Comparison of ENCODE assay signal across 8 cellular contexts in the genomic region with DNA sequence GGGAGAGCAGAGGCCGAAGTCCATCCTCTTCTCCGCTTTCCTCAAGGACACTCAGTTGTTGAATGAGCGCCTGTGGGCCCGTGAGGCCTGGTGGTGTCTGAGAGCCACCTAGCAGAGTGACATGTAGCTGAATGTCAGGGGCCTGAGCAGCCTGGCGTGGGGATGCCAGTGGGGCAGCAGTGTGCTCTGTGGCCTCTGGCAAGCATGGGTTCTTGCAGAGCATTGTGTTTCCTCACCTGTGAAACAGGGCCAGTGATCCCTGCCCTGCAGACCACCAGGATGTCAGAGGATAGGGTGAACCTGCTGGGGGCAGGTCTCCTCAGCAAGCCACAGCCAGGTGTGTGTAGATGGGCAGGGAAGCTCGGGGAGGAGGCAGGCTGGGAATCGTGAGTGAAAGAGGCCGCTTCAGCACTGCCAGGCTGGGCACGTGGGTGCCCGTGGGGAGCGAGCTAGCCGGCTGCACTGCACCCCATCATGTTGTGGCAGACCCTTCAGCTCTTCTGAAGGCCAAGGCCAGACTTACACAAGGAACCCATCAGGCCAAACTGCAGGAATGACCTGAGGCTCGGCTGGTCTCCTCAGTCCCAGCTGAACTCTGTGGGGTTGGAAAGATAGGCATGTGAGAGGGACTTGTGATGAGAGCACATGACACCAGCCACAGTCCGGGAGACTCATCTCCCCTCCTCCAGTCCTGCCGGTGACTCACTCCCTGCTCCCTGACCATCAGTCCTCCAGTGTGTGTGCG. TPM values are rescaled to one million over a fixed set of nuclear protein-coding genes. Genes with fewer than 3 reads are reported as not detected.
A peak's percentile ranks its signal among the peaks of the same experiment; 100 is the strongest.
DNase-seq lines count a peak whose midpoint lies in the region; ATAC-seq and TF ChIP-seq lines count a peak whose summit lies in the region.

No MANE protein-coding gene starts in this region.

- H3K27me3 Mint-ChIP-seq in T-helper 17 cell, result no peaks in the 10 kb centered on the region

- peaks cover 63% of the 10 kb centered on the region for H3K4me1 Mint-ChIP-seq in T-helper 17 cell

- H3K4me1 ChIP-seq in HEK293 (ENCODE audit: control insufficient read depth, insufficient read depth, low read length) (peaks cover 33% of the 10 kb centered on the region), parathyroid adenoma (peaks cover 53% of the 10 kb centered on the region)

- H3K27ac Mint-ChIP-seq in T-helper 17 cell, result peak overlapping the region; percentile 90

- peaks cover 87% of the 10 kb centered on the region for H3K79me2 ChIP-seq in parathyroid adenoma

- H3K36me3 ChIP-seq in HEK293 (ENCODE audit: control insufficient read depth in 2 of 2, insufficient read depth in 1 of 2, low read length in 2 of 2), result peaks cover 7 to 36% of the 10 kb centered on the region in 2 experiments; a peak in 2 of 3 replicates
- H3K36me3 ChIP-seq in parathyroid adenoma (ENCODE audit: control insufficient read depth, insufficient read depth, low read length), result no peaks in the 10 kb centered on the region

- DNase-seq in T-helper 17 cell, result no peak
- DNase-seq in foreskin fibroblast, result peak; percentile 95 to 97
- no peak for DNase-seq in NCI-H1092 (lab: John Stamatoyannopoulos, UW)
- DNase-seq in GM10248 (ENCODE audit: extremely low spot score), result no peak

- TF ChIP-seq CTCF in HEK293 (tag by site-specific recombination; IDR thresholded peaks at IDR 0.05) (no peak), foreskin fibroblast (IDR thresholded peaks at IDR 0.05; ENCODE audit: low read depth, low read length) (no peak), parathyroid adenoma (IDR thresholded peaks at IDR 0.05) (no peak), GM10248 (IDR thresholded peaks at IDR 0.05; ENCODE audit: control extremely low read depth, extremely low read depth, low read depth, missing control alignments) (no peak)

- ATAC-seq in T-helper 17 cell, result no peak
- no peak for ATAC-seq in GM19328 (IDR thresholded peaks at IDR 0.05; ENCODE audit: unreplicated experiment)
- ATAC-seq in HG03342 (IDR thresholded peaks at IDR 0.05; ENCODE audit: unreplicated experiment), result no peak

- CTCF ChIA-PET in HEK293 (lab: Yijun Ruan, JAX) (interaction anchor here (0.5 to 2.7 kb wide), 6 partner anchors 8 to 133 kb away, joined by 3 to 24 read pairs (median 4); no protein-coding TSS in a partner anchor), GM10248 (lab: Yijun Ruan, JAX) (interaction anchor here (1.0 to 2.1 kb wide), 4 partner anchors 11 to 341 kb away, joined by 3 to 4 read pairs (median 4); no protein-coding TSS in a partner anchor)

- peak overlapping the region; percentile 8 for H3K4me2 ChIP-seq in parathyroid adenoma (ENCODE audit: low read length)

- H3K27ac ChIP-seq in HEK293 (ENCODE audit: extremely low read depth, low read depth, low read length) (no peak overlapping the region), parathyroid adenoma (peak overlapping the region; percentile 12)

- H3K9me3 ChIP-seq in HEK293 (ENCODE audit: control insufficient read depth, insufficient read depth, low read depth, low read length) (no peaks in the 10 kb centered on the region), T-helper 17 cell (ENCODE audit: control insufficient read depth, low read length, poor library complexity, severe bottlenecking) (no peaks in the 10 kb centered on the region), parathyroid adenoma (ENCODE audit: control insufficient read depth, low read length) (no peaks in the 10 kb centered on the region)

- H3K4me3 ChIP-seq in HEK293 (ENCODE audit: low read depth, low read length), result no peak overlapping the region
- H3K4me3 ChIP-seq in foreskin fibroblast (ENCODE audit: low read depth in 1 of 2, low read length in 2 of 2), result peak overlapping the region in 1 of 2 donors; percentile 15
- no peak overlapping the region for H3K4me3 ChIP-seq in parathyroid adenoma (ENCODE audit: low read depth, low read length)

- POLR2A ChIA-PET in HEK293 (lab: Yijun Ruan, JAX) (interaction anchor here (1.3 to 1.7 kb wide), 4 partner anchors 8 to 80 kb away, joined by 4 to 8 read pairs (median 4); a partner anchor contains a TSS), GM10248 (lab: Yijun Ruan, JAX) (no interaction called here)

- H2AFZ ChIP-seq in parathyroid adenoma, result no peak overlapping the region

- peak overlapping the region; percentile 45 for H3K4me3 Mint-ChIP-seq in T-helper 17 cell

- no peak overlapping the region for H3K9ac ChIP-seq in parathyroid adenoma

- H3K36me3 Mint-ChIP-seq in T-helper 17 cell (ENCODE audit: low read depth), result no peaks in the 10 kb centered on the region

- no peaks in the 10 kb centered on the region for H3K27me3 ChIP-seq in parathyroid adenoma (ENCODE audit: control insufficient read depth, insufficient read depth, low read length)

TF ChIP-seq in HEK293, 187 proteins besides CTCF, POLR2A, EP300 and RAD21 (continues in another document):
- no peak for TF ChIP-seq ZNF366 (tag by site-specific recombination; conservative IDR thresholded peaks at IDR 0.05)
- TF ChIP-seq ZEB2 (tag by site-specific recombination; IDR thresholded peaks at IDR 0.05), result peak; percentile 57; the same call in 1 of the 2 replicates
- no peak for TF ChIP-seq REPIN1 (tag by site-specific recombination; IDR thresholded peaks at IDR 0.05; ENCODE audit: low read depth)
- TF ChIP-seq, protein P1, sequence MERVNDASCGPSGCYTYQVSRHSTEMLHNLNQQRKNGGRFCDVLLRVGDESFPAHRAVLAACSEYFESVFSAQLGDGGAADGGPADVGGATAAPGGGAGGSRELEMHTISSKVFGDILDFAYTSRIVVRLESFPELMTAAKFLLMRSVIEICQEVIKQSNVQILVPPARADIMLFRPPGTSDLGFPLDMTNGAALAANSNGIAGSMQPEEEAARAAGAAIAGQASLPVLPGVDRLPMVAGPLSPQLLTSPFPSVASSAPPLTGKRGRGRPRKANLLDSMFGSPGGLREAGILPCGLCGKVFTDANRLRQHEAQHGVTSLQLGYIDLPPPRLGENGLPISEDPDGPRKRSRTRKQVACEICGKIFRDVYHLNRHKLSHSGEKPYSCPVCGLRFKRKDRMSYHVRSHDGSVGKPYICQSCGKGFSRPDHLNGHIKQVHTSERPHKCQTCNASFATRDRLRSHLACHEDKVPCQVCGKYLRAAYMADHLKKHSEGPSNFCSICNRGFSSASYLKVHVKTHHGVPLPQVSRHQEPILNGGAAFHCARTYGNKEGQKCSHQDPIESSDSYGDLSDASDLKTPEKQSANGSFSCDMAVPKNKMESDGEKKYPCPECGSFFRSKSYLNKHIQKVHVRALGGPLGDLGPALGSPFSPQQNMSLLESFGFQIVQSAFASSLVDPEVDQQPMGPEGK (tag by site-specific recombination; IDR thresholded peaks at IDR 0.05), result peak; percentile 65; the same call in 1 of the 2 replicates
- TF ChIP-seq ZFP3 (tag by site-specific recombination; IDR thresholded peaks at IDR 0.05; ENCODE audit: low read depth), result no peak
- TF ChIP-seq SCRT2 (tag by site-specific recombination; IDR thresholded peaks at IDR 0.05), result no peak
- peak; percentile 35; the same call in 1 of the 2 replicates for TF ChIP-seq BCL11A (tag by site-specific recombination; IDR thresholded peaks at IDR 0.05; ENCODE audit: low read depth)
- 0 out of 2 replicates have a peak, but pooled peaks have one; percentile 34 for TF ChIP-seq ZFP37 (tag by site-specific recombination; IDR thresholded peaks at IDR 0.05)
- TF ChIP-seq, protein P2, sequence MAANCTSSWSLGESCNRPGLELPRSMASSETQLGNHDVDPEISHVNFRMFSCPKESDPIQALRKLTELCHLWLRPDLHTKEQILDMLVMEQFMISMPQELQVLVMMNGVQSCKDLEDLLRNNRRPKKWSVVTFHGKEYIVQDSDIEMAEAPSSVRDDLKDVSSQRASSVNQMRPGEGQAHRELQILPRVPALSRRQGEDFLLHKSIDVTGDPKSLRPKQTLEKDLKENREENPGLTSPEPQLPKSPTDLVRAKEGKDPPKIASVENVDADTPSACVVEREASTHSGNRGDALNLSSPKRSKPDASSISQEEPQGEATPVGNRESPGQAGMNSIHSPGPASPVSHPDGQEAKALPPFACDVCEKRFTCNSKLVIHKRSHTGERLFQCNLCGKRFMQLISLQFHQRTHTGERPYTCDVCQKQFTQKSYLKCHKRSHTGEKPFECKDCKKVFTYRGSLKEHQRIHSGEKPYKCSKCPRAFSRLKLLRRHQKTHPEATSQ (tag by site-specific recombination; IDR thresholded peaks at IDR 0.05), result no peak
- TF ChIP-seq ZNF112 (tag by site-specific recombination; IDR thresholded peaks at IDR 0.05), result no peak
- TF ChIP-seq, protein P3, sequence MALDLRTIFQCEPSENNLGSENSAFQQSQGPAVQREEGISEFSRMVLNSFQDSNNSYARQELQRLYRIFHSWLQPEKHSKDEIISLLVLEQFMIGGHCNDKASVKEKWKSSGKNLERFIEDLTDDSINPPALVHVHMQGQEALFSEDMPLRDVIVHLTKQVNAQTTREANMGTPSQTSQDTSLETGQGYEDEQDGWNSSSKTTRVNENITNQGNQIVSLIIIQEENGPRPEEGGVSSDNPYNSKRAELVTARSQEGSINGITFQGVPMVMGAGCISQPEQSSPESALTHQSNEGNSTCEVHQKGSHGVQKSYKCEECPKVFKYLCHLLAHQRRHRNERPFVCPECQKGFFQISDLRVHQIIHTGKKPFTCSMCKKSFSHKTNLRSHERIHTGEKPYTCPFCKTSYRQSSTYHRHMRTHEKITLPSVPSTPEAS (tag by site-specific recombination; IDR thresholded peaks at IDR 0.05), result 0 out of 2 replicates have a peak, but pooled peaks have one; percentile 15
- no peak for TF ChIP-seq ZNF239 (tag by site-specific recombination; IDR thresholded peaks at IDR 0.05)

RNA-seq across cellular contexts. Expression of a gene that starts 5.0 kb away (rescaled TPM):
- 10 to 100 TPM; 15.2 to 20.9 TPM for total RNA-seq in T-helper 17 cell

RNA-seq across cellular contexts. Expression of a gene that starts 18.9 kb away (rescaled TPM):
- 1 to 10 TPM; 8.8 TPM for total RNA-seq in T-helper 17 cell

RNA-seq across cellular contexts. Expression of a gene that starts 21.7 kb away (rescaled TPM):
- 1 to 10 TPM; 3.4 to 3.5 TPM for total RNA-seq in T-helper 17 cell

RNA-seq across cellular contexts. Expression of a gene that starts 59.1 kb away (rescaled TPM):
- 100 to 1,000 TPM; 153 to 163 TPM for total RNA-seq in T-helper 17 cell

Comparison
In these comparisons a context has a peak if more than half of its experiments do, and no peak if none do; other contexts are left out.
1. DNase-seq: peak in foreskin fibroblast (2 of 2); none in T-helper 17 cell (0 of 3), NCI-H1092 (single experiment) and GM10248 (single experiment).